8 cellular contexts compared by ENCODE assay signal in genomic region chr5:140295414-140295813, GRCh38. TPM values are rescaled to one million over a fixed set of nuclear protein-coding genes. Genes with fewer than 3 reads are reported as not detected.
A peak's percentile ranks its signal among the peaks of the same experiment; 100 is the strongest.
DNase-seq lines count a peak whose midpoint lies in the region; ATAC-seq, FAIRE-seq and TF ChIP-seq lines count a peak whose summit lies in the region.

No MANE protein-coding gene starts in this region.

- H3K36me3 Mint-ChIP-seq in progenitor cell of endocrine pancreas (ENCODE audit: insufficient read depth) (peaks cover 10% of the 10 kb centered on the region), GM23338 (ENCODE audit: low read depth) (peaks cover 9% of the 10 kb centered on the region; the same call in 2 of the 3 replicates)

- H3K4me2 ChIP-seq in hepatocyte (no peak overlapping the region), GM23338 (no peak overlapping the region)

- H3K27me3 Mint-ChIP-seq in progenitor cell of endocrine pancreas (no peaks in the 10 kb centered on the region), GM23338 (ENCODE audit: insufficient read depth, low read depth, poor library complexity) (no peaks in the 10 kb centered on the region)

- peaks cover 94% of the 10 kb centered on the region for H3K79me2 ChIP-seq in hepatocyte
- H3K79me2 ChIP-seq in GM23338 (replicated peaks; ENCODE audit: insufficient read depth), result peaks cover 99% of the 10 kb centered on the region

- no peaks in the 10 kb centered on the region for H3K36me3 ChIP-seq in hepatocyte (replicated peaks; ENCODE audit: insufficient read depth, low read depth)
- 0 out of 2 replicates have a peak, but pooled peaks cover 1% of the 10 kb centered on the region for H3K36me3 ChIP-seq in GM23338 (ENCODE audit: insufficient read depth)

- H2AFZ ChIP-seq in hepatocyte, result no peak overlapping the region
- H2AFZ ChIP-seq in GM23338, result no peak overlapping the region

- H3K27ac Mint-ChIP-seq in progenitor cell of endocrine pancreas, result no peak overlapping the region
- H3K27ac Mint-ChIP-seq in GM23338, result no peak overlapping the region

- 73% methylated on average over 1 of the region's 1 CpG for WGBS in hepatocyte (ENCODE audit: low lambda C conversion rate, missing lambda C conversion rate)

- no peak overlapping the region for H3K4me3 Mint-ChIP-seq in progenitor cell of endocrine pancreas (ENCODE audit: low read depth)
- H3K4me3 Mint-ChIP-seq in GM23338, result no peak overlapping the region

- no peaks in the 10 kb centered on the region for H3K9me2 ChIP-seq in hepatocyte (replicated peaks; ENCODE audit: insufficient read depth)
- no peaks in the 10 kb centered on the region for H3K9me2 ChIP-seq in GM23338 (ENCODE audit: insufficient read depth)

- no peaks in the 10 kb centered on the region for H3K27me3 ChIP-seq in hepatocyte
- H3K27me3 ChIP-seq in GM23338 (ENCODE audit: insufficient read depth), result no peaks in the 10 kb centered on the region

- no peaks in the 10 kb centered on the region for H3K9me3 ChIP-seq in hepatocyte (ENCODE audit: low read depth)

- no peak for FAIRE-seq in D721Med (lab: Jason Lieb, UNC)

- DNase-seq in CD1c-positive myeloid dendritic cell (ENCODE audit: extremely low spot score) (peak; percentile 58), HS-5 (ENCODE audit: low read depth) (peak; percentile 96), SW480 (ENCODE audit: low spot score) (peak; percentile 33), hepatocyte (ENCODE audit: low spot score) (peak; percentile 90), progenitor cell of endocrine pancreas (ENCODE audit: low spot score, unreplicated experiment) (no peak), GM23338 (ENCODE audit: low spot score) (no peak), D721Med (ENCODE audit: insufficient read length, low spot score) (no peak)

- peaks cover 18% of the 10 kb centered on the region for H3K4me1 Mint-ChIP-seq in progenitor cell of endocrine pancreas (ENCODE audit: low read depth)
- peaks cover 7% of the 10 kb centered on the region; the same call in 2 of the 3 replicates for H3K4me1 Mint-ChIP-seq in GM23338

- ATAC-seq in GM23338, result no peak
- ATAC-seq in HG02763 (IDR thresholded peaks at IDR 0.05; ENCODE audit: unreplicated experiment), result no peak

- H4K20me1 ChIP-seq in hepatocyte (ENCODE audit: insufficient read depth, poor library complexity, severe bottlenecking), result peaks cover 8% of the 10 kb centered on the region
- H4K20me1 ChIP-seq in GM23338 (replicated peaks; ENCODE audit: insufficient read depth), result peaks cover 15% of the 10 kb centered on the region

- TF ChIP-seq CTCF in hepatocyte (IDR thresholded peaks at IDR 0.05; ENCODE audit: poor library complexity) (no peak), progenitor cell of endocrine pancreas (IDR thresholded peaks at IDR 0.05; ENCODE audit: unreplicated experiment) (no peak), GM23338 (conservative IDR thresholded peaks at IDR 0.05; ENCODE audit: low read depth in 2 of 2) (no peak), D721Med (IDR thresholded peaks at IDR 0.05; ENCODE audit: insufficient read depth, missing control alignments) (no peak)

- H3K4me1 ChIP-seq in hepatocyte (ENCODE audit: insufficient read depth) (peaks cover under 1% of the 10 kb centered on the region), GM23338 (ENCODE audit: insufficient read depth) (peaks cover 25% of the 10 kb centered on the region)

- no peak overlapping the region for H3K4me3 ChIP-seq in hepatocyte
- no peak overlapping the region for H3K4me3 ChIP-seq in GM23338

- peak overlapping the region; percentile 5 for H3K27ac ChIP-seq in hepatocyte
- H3K27ac ChIP-seq in GM23338 (ENCODE audit: low read depth), result no peak overlapping the region

- H3K9me3 Mint-ChIP-seq in progenitor cell of endocrine pancreas (ENCODE audit: low read depth), result no peaks in the 10 kb centered on the region
- H3K9me3 Mint-ChIP-seq in GM23338, result no peaks in the 10 kb centered on the region

- H3F3A ChIP-seq in GM23338 (replicated peaks; ENCODE audit: low read depth), result no peaks in the 10 kb centered on the region

TF ChIP-seq in GM23338, 12 proteins besides CTCF, POLR2A, EP300 and RAD21 (continues in another document):
- TF ChIP-seq ZNF114 (CRISPR knock-in tag; IDR thresholded peaks at IDR 0.05), result no peak
- no peak for TF ChIP-seq CREB1 (CRISPR knock-in tag; IDR thresholded peaks at IDR 0.05; ENCODE audit: low read depth)
- no peak for TF ChIP-seq ZNF331 (CRISPR knock-in tag; IDR thresholded peaks at IDR 0.05; ENCODE audit: low read depth)
- TF ChIP-seq EZH2phosphoT487 (IDR thresholded peaks at IDR 0.05; ENCODE audit: unreplicated experiment), result no peak
- TF ChIP-seq JUNB (IDR thresholded peaks at IDR 0.05; ENCODE audit: unreplicated experiment), result no peak
- TF ChIP-seq NANOG (IDR thresholded peaks at IDR 0.05; ENCODE audit: borderline replicate concordance), result no peak
- no peak for TF ChIP-seq EZH2 (IDR thresholded peaks at IDR 0.05; ENCODE audit: low read depth, unreplicated experiment)
- no peak for TF ChIP-seq ETS1 (IDR thresholded peaks at IDR 0.05)
- TF ChIP-seq ZNF462 (CRISPR knock-in tag; IDR thresholded peaks at IDR 0.05), result no peak

RNA-seq across cellular contexts. Expression of gene PFDN1, which starts 7.5 kb away (rescaled TPM):
- total RNA-seq in hepatocyte (84.1 and 86.1 TPM in 2 replicates), progenitor cell of endocrine pancreas (63.4 and 65.1 TPM in 2 replicates)
- polyA plus RNA-seq in hepatocyte (97.6 and 98.0 TPM in 2 replicates), GM23338 (2016; fragmentation: Nextera tagmentation; extraction: Ambion mirVana) (256 and 279 TPM in 2 replicates)
- 85.4 and 119 TPM in 2 replicates for total RNA-seq in GM23338 (2014; rRNA removed; shearing (Covaris generic))

RNA-seq across cellular contexts. Expression of gene HBEGF, which starts 51.0 kb away (rescaled TPM):
- total RNA-seq in hepatocyte (7.2 and 8.3 TPM in 2 replicates), progenitor cell of endocrine pancreas (0.84 and 1.3 TPM in 2 replicates)
- polyA plus RNA-seq in hepatocyte (6.7 and 7.9 TPM in 2 replicates), GM23338 (2016; fragmentation: Nextera tagmentation; extraction: Ambion mirVana) (2.2 and 2.3 TPM in 2 replicates)
- 2.0 and 2.9 TPM in 2 replicates for total RNA-seq in GM23338 (2014; rRNA removed; shearing (Covaris generic))

Comparison
In these comparisons a context has a peak if more than half of its experiments do, and no peak if none do; other contexts are left out.
1. DNase-seq: peak in CD1c-positive myeloid dendritic cell (single experiment), HS-5 (single experiment), SW480 (single experiment) and hepatocyte (single experiment); none in progenitor cell of endocrine pancreas (single experiment), GM23338 (single experiment) and D721Med (single experiment).